8 cellular contexts compared by ENCODE assay signal in genomic region chr9:37120840-37121335, GRCh38. TPM values are rescaled to one million over a fixed set of nuclear protein-coding genes. Genes with fewer than 3 reads are reported as not detected.
DNase-seq lines count a peak whose midpoint lies in the region; ATAC-seq and TF ChIP-seq lines count a peak whose summit lies in the region.
"Not testable (repeated sequence)": the region's sequence is repeated elsewhere in the genome, so short reads cannot be mapped to it uniquely, and the experiment has no call there.

No MANE protein-coding gene starts in this region.

- H3F3A ChIP-seq in PC-9 (ENCODE audit: insufficient read depth, low read depth): not testable (repeated sequence)

- H3K27ac Mint-ChIP-seq in activated naive CD8-positive, alpha-beta T cell treated with anti-CD3 and anti-CD28 coated beads, Interleukin-2, amount 50 U/mL, for 24 hours: peak overlapping the region; percentile 96

- H3K27me3 ChIP-seq in PC-9 (ENCODE audit: insufficient read depth, low read depth); mucosa of stomach (ENCODE audit: control insufficient read depth, insufficient read depth, low read length): not testable (repeated sequence)

- ATAC-seq in GM21515 (IDR thresholded peaks at IDR 0.05; ENCODE audit: unreplicated experiment) (peak; percentile 19), HG03139 (IDR thresholded peaks at IDR 0.05; ENCODE audit: unreplicated experiment) (peak; percentile 5)
- ATAC-seq in activated naive CD8-positive, alpha-beta T cell treated with anti-CD3 and anti-CD28 coated beads, Interleukin-2, amount 50 U/mL, for 24 hours: peak; percentile 21

- intact Hi-C loops in PC-9 (cut with micrococcal nuclease; ENCODE audit: unreplicated experiment): loop anchor here (5.0 kb wide), 2 partner anchors 39 to 124 kb away; no protein-coding TSS in a partner anchor

- DNase-seq in COLO668 (lab: John Stamatoyannopoulos, UW; ENCODE audit: unreplicated experiment) (peak; percentile 60), fibroblast of pulmonary artery (ENCODE audit: low read depth) (peak; percentile 29), stromal cell of bone marrow (ENCODE audit: low read depth) (peak; percentile 4)
- not testable (repeated sequence) for DNase-seq in PC-9
- DNase-seq in activated naive CD8-positive, alpha-beta T cell treated with anti-CD3 and anti-CD28 coated beads, Interleukin-2, amount 50 U/mL, for 24 hours: peak; percentile 30

- CTCF ChIA-PET in PC-9 (lab: Charles Lee): not testable (repeated sequence)

- peaks cover 47% of the 10 kb centered on the region for H3K79me2 ChIP-seq in PC-9 (ENCODE audit: low read depth)

- H3K9me3 Mint-ChIP-seq in activated naive CD8-positive, alpha-beta T cell treated with anti-CD3 and anti-CD28 coated beads, Interleukin-2, amount 50 U/mL, for 24 hours: not testable (repeated sequence)

- not testable (repeated sequence) for H3K9me3 ChIP-seq in PC-9 (ENCODE audit: insufficient read depth, low read depth); mucosa of stomach (ENCODE audit: control insufficient read depth, low read length)

- POLR2A ChIA-PET in PC-9 (lab: Charles Lee; ENCODE audit: unreplicated experiment): interaction anchor here (0.6 kb wide), 1 partner anchor 217 kb away, joined by 4 read pairs; no protein-coding TSS in a partner anchor

- not testable (repeated sequence) for TF ChIP-seq CTCF in PC-9 (conservative IDR thresholded peaks at IDR 0.05); fibroblast of pulmonary artery (IDR thresholded peaks at IDR 0.05; ENCODE audit: low read length, missing control alignments)

- H3K9me2 ChIP-seq in PC-9 (ENCODE audit: insufficient read depth): not testable (repeated sequence)

- peak overlapping the region; percentile 95 for H3K9ac ChIP-seq in mucosa of stomach (ENCODE audit: low read length)

- peak overlapping the region; percentile 87 for H3K4me3 Mint-ChIP-seq in activated naive CD8-positive, alpha-beta T cell treated with anti-CD3 and anti-CD28 coated beads, Interleukin-2, amount 50 U/mL, for 24 hours

- H3K36me3 ChIP-seq in PC-9 (ENCODE audit: low read depth); mucosa of stomach (ENCODE audit: control insufficient read depth, insufficient read depth, low read length): not testable (repeated sequence)

- TSS peak; percentile 63 for BruUV-seq in PC-9 (replicated peaks; lab: Mats Ljungman, UMichigan)

- H2AFZ ChIP-seq in PC-9: peak overlapping the region; percentile 98

- H3K27ac ChIP-seq in PC-9: peak overlapping the region; percentile 51; the same call in 1 of the 2 replicates

- H4K20me1 ChIP-seq in PC-9 (ENCODE audit: insufficient read depth): not testable (repeated sequence)

- H3K4me3 ChIP-seq in PC-9: peak overlapping the region; percentile 92
- peak overlapping the region; percentile 84 for H3K4me3 ChIP-seq in fibroblast of pulmonary artery (replicated peaks; ENCODE audit: low read depth, low read length)
- peak overlapping the region; percentile 56 for H3K4me3 ChIP-seq in mucosa of stomach (ENCODE audit: low read length)

- not testable (repeated sequence) for H3K27me3 Mint-ChIP-seq in activated naive CD8-positive, alpha-beta T cell treated with anti-CD3 and anti-CD28 coated beads, Interleukin-2, amount 50 U/mL, for 24 hours

- H3K4me1 Mint-ChIP-seq in activated naive CD8-positive, alpha-beta T cell treated with anti-CD3 and anti-CD28 coated beads, Interleukin-2, amount 50 U/mL, for 24 hours: peaks cover 39% of the 10 kb centered on the region

- H3K36me3 Mint-ChIP-seq in activated naive CD8-positive, alpha-beta T cell treated with anti-CD3 and anti-CD28 coated beads, Interleukin-2, amount 50 U/mL, for 24 hours (ENCODE audit: low read depth): peaks cover 18% of the 10 kb centered on the region

- 0 out of 2 replicates have a peak, but pooled peaks cover 12% of the 10 kb centered on the region for H3K4me1 ChIP-seq in PC-9 (replicated peaks; ENCODE audit: insufficient read depth)
- not testable (repeated sequence) for H3K4me1 ChIP-seq in mucosa of stomach (ENCODE audit: control insufficient read depth, insufficient read depth, low read length)

- peak overlapping the region; percentile 82 for H3K4me2 ChIP-seq in PC-9

RNA-seq across cellular contexts. Expression of gene ZCCHC7, which starts 0.5 kb away (rescaled TPM):
- total RNA-seq in PC-9 (2021): 14.1 and 15.9 TPM in 2 replicates
